In genomic region chr1:36477615-36478014, GRCh38 we compare ENCODE assay signal across 4 cellular contexts. TPM values are rescaled to one million over a fixed set of nuclear protein-coding genes. Genes with fewer than 3 reads are reported as not detected.
"Had no signal": no experiment of that assay in that cellular context is flagged by ENCODE, and none has a peak within 500 bp of the region (broad histone marks: within the 10 kb centered on the region; RNA-seq: fewer than 3 reads in every experiment).

No MANE protein-coding gene starts in this region.

RNA-seq across cellular contexts. Expression of gene CSF3R, which starts 5.1 kb away (rescaled TPM):
- total RNA-seq: M059J, PC-3, SJSA1 had no signal
- polyA plus RNA-seq: SK-N-SH had no signal
